1 cellular context compared by ENCODE assay signal in the genomic region with DNA sequence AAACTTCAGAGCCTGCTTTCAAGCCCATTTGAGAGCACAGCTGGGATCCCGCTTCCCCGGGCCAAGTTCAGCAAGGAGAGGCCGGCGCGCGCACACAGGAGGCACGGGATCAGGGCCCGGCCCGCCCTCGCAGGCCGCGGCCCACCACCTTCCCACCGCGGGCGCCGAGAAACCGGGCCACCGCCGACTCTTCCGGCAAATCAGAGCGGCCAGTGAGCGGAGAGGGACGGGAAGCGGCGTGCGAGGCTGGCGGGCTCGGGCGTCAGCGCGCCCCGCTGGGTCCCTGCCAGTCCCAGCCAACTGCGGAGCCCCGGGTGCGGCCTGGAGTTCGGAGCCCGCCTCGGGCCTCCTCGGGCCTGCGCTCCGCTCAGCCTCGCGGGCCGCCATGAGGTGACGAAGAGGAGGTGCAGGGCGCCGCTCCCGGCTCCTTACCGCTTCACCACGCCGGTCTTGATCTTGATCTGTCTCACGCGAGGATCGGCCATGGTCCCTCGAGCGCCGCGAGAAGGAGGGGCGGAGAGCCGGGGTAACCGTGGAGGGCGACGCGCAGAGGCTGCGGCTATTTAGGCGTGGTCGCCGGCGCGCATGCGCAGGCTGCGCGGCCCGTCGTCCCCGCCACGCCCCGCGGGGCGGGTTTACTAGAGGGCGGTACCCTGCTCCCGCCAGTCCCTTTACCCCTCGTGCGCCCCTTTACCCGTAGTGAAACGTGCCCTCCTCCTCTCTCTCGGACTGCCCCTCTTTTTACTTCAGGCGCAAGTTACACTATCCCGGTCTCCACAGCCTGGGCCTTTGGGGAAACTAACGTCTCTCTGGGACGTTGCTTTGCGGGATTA.
A peak's percentile ranks its signal among the peaks of the same experiment; 100 is the strongest.
TF ChIP-seq lines count a peak whose summit lies in the region.

A gene with protein sequence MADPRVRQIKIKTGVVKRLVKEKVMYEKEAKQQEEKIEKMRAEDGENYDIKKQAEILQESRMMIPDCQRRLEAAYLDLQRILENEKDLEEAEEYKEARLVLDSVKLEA (minus strand): TSS at position 567 of the 833 bp plus-strand sequence. CDS start 82 bp downstream, at position 485.

TF ChIP-seq in GM23338, 12 proteins besides CTCF, POLR2A, EP300 and RAD21:
- TF ChIP-seq ZNF114 (CRISPR knock-in tag; IDR thresholded peaks at IDR 0.05) (no peak), POLR2AphosphoS5 (IDR thresholded peaks at IDR 0.05; ENCODE audit: low read depth) (peak; percentile 94), CREB1 (CRISPR knock-in tag; IDR thresholded peaks at IDR 0.05; ENCODE audit: low read depth) (peak; percentile 27)
